In the genomic region with DNA sequence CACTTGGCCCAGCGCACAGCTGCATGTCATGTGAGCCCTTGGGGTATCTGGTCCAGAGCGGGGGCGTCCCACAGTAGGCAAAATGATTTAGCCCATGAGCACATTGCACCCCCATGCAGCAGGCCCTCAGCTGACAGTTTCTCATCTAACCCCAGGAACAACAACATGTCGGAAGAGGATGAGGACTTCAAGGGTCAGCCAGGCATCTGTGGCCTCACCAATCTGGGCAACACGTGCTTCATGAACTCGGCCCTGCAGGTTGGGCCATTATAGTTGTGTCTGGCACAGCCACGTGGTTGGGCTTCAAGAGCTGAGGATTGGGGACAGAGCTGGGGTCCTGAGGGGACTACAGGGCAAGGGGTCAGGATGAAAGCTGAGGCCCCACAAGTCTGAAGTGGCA, we compare ENCODE assay signal across 33 cellular contexts.
"Had no signal": no experiment of that assay in that cellular context is flagged by ENCODE, and none has a peak within 500 bp of the region (broad histone marks: within the 10 kb centered on the region; RNA-seq: fewer than 3 reads in every experiment).

No MANE protein-coding gene starts in this region.

- H3K4me3 Mint-ChIP-seq: activated B cell treated with CpG ODN at 0.5 μM for 24 hours; activated CD8-positive, alpha-beta T cell treated with anti-CD3 and anti-CD28 coated beads for 36 hours; activated naive CD4-positive, alpha-beta T cell treated with anti-CD3 and anti-CD28 coated beads, Interleukin-2, amount 50 U/mL, for 24 hours; activated naive CD8-positive, alpha-beta T cell treated with anti-CD3 and anti-CD28 coated beads, Interleukin-2, amount 10 ng/mL, durations not matched to agents 7 days and 5 days; activated T-helper 1 cell treated with anti-CD3 and anti-CD28 coated beads, Interleukin-12 subunit alpha, Interleukin-12 subunit beta, Interleukin-2, Interleukin-4 antibody, amounts not matched to agents 30 ng/mL and 10 ng/mL and 1 ng/mL, durations not matched to agents 14 hours and 24 hours and 36 hours; brain; central memory CD8-positive, alpha-beta T cell; dendritic cell treated with granulocyte-macrophage colony-stimulating factor and Interleukin-4, amounts not matched to agents 40 ng/mL and 50 ng/mL, for 4 days; endodermal cell; T-helper 17 cell; T-helper 2 cell treated with Interferon-gamma antibody and Interleukin-4, amounts not matched to agents 5 μg/mL and 100 μg/mL, for 36 hours had no signal

- H3K27ac Mint-ChIP-seq: activated B cell treated with CpG ODN at 0.5 μM for 24 hours; activated CD8-positive, alpha-beta T cell treated with anti-CD3 and anti-CD28 coated beads for 36 hours; activated naive CD4-positive, alpha-beta T cell treated with anti-CD3 and anti-CD28 coated beads, Interleukin-2, amount 50 U/mL, for 24 hours; activated naive CD8-positive, alpha-beta T cell treated with anti-CD3 and anti-CD28 coated beads, Interleukin-2, amount 10 ng/mL, durations not matched to agents 7 days and 5 days; activated T-helper 1 cell treated with anti-CD3 and anti-CD28 coated beads, Interleukin-12 subunit alpha, Interleukin-12 subunit beta, Interleukin-2, Interleukin-4 antibody, amounts not matched to agents 30 ng/mL and 10 ng/mL and 1 ng/mL, durations not matched to agents 14 hours and 24 hours and 36 hours; dendritic cell treated with granulocyte-macrophage colony-stimulating factor and Interleukin-4, amounts not matched to agents 40 ng/mL and 50 ng/mL, for 4 days; T-helper 17 cell had no signal

- H3K36me3 ChIP-seq: breast epithelium had no signal

- H3K9me3 ChIP-seq: ascending aorta, breast epithelium, gastrocnemius medialis, heart left ventricle had no signal

- DNase-seq: activated B cell treated with CpG ODN at 0.5 μM for 24 hours; activated CD4-positive, alpha-beta T cell treated with anti-CD3 and anti-CD28 coated beads for 48 hours; activated CD4-positive, alpha-beta T cell treated with anti-CD3 and anti-CD28 coated beads, Interleukin-2, amount 50 U/mL, for 1 hour; activated CD4-positive, alpha-beta T cell treated with anti-CD3 and anti-CD28 coated beads, Interleukin-2, amount 50 U/mL, for 48 hours; activated CD8-positive, alpha-beta T cell treated with anti-CD3 and anti-CD28 coated beads for 36 hours; activated gamma-delta T cell treated with Interleukin-2 at 50 U/mL for 16 hours; activated naive CD4-positive, alpha-beta T cell treated with Interleukin-2 at 50 U/mL for 16 hours; activated naive CD8-positive, alpha-beta T cell treated with anti-CD3 and anti-CD28 coated beads, Interleukin-2, amount 10 ng/mL, durations not matched to agents 7 days and 5 days; activated T-cell treated with anti-CD3 and anti-CD28 coated beads, Interleukin-2, amount 50 U/mL, for 1 hour; activated T-cell treated with anti-CD3 and anti-CD28 coated beads, Interleukin-2, amount 50 U/mL, for 48 hours; dorsolateral prefrontal cortex; effector memory CD4-positive, alpha-beta T cell; endodermal cell; foreskin fibroblast; gastrocnemius medialis; glutamatergic neuron; heart left ventricle; T-helper 1 cell; T-helper 17 cell; T1000; WERI-Rb-1 had no signal

- H3K27me3 Mint-ChIP-seq: activated B cell treated with CpG ODN at 0.5 μM for 24 hours; activated CD8-positive, alpha-beta T cell treated with anti-CD3 and anti-CD28 coated beads for 36 hours; activated naive CD4-positive, alpha-beta T cell treated with anti-CD3 and anti-CD28 coated beads, Interleukin-2, amount 50 U/mL, for 24 hours; activated naive CD8-positive, alpha-beta T cell treated with anti-CD3 and anti-CD28 coated beads, Interleukin-2, amount 10 ng/mL, durations not matched to agents 7 days and 5 days; central memory CD8-positive, alpha-beta T cell; dendritic cell treated with granulocyte-macrophage colony-stimulating factor and Interleukin-4, amounts not matched to agents 40 ng/mL and 50 ng/mL, for 4 days; T-helper 17 cell had no signal

- H3K4me3 ChIP-seq: ascending aorta, breast epithelium, cardiac muscle cell, coronary artery, dorsolateral prefrontal cortex, gastrocnemius medialis, heart left ventricle had no signal

- ATAC-seq: activated CD4-positive, CD25-positive, alpha-beta regulatory T cell treated with anti-CD3 and anti-CD28 coated beads, Interleukin-2, amount 50 U/mL, for 24 hours; activated CD8-positive, alpha-beta T cell treated with anti-CD3 and anti-CD28 coated beads for 36 hours; esophagus mucosa; gastrocnemius medialis; T-helper 17 cell had no signal

- H3K27me3 ChIP-seq: ascending aorta, cardiac muscle cell, gastrocnemius medialis had no signal

- H3K9me3 Mint-ChIP-seq: activated B cell treated with CpG ODN at 0.5 μM for 24 hours; activated CD8-positive, alpha-beta T cell treated with anti-CD3 and anti-CD28 coated beads for 36 hours; activated naive CD4-positive, alpha-beta T cell treated with anti-CD3 and anti-CD28 coated beads, Interleukin-2, amount 50 U/mL, for 24 hours; activated naive CD8-positive, alpha-beta T cell treated with anti-CD3 and anti-CD28 coated beads, Interleukin-2, amount 10 ng/mL, durations not matched to agents 7 days and 5 days; activated T-helper 1 cell treated with anti-CD3 and anti-CD28 coated beads, Interleukin-12 subunit alpha, Interleukin-12 subunit beta, Interleukin-2, Interleukin-4 antibody, amounts not matched to agents 30 ng/mL and 10 ng/mL and 1 ng/mL, durations not matched to agents 14 hours and 24 hours and 36 hours; brain; central memory CD8-positive, alpha-beta T cell; dendritic cell treated with granulocyte-macrophage colony-stimulating factor and Interleukin-4, amounts not matched to agents 40 ng/mL and 50 ng/mL, for 4 days; endodermal cell; T-helper 2 cell treated with Interferon-gamma antibody and Interleukin-4, amounts not matched to agents 5 μg/mL and 100 μg/mL, for 36 hours had no signal

- H3K4me1 ChIP-seq: ascending aorta, breast epithelium, gastrocnemius medialis had no signal

- H3K27ac ChIP-seq: ascending aorta, breast epithelium, cardiac muscle cell, coronary artery, dorsolateral prefrontal cortex, gastrocnemius medialis, heart left ventricle, WERI-Rb-1 had no signal

- H3K36me3 Mint-ChIP-seq: activated naive CD4-positive, alpha-beta T cell treated with anti-CD3 and anti-CD28 coated beads, Interleukin-2, amount 50 U/mL, for 24 hours had no signal
